ENCODE assay signal across 9 cellular contexts in the genomic region with DNA sequence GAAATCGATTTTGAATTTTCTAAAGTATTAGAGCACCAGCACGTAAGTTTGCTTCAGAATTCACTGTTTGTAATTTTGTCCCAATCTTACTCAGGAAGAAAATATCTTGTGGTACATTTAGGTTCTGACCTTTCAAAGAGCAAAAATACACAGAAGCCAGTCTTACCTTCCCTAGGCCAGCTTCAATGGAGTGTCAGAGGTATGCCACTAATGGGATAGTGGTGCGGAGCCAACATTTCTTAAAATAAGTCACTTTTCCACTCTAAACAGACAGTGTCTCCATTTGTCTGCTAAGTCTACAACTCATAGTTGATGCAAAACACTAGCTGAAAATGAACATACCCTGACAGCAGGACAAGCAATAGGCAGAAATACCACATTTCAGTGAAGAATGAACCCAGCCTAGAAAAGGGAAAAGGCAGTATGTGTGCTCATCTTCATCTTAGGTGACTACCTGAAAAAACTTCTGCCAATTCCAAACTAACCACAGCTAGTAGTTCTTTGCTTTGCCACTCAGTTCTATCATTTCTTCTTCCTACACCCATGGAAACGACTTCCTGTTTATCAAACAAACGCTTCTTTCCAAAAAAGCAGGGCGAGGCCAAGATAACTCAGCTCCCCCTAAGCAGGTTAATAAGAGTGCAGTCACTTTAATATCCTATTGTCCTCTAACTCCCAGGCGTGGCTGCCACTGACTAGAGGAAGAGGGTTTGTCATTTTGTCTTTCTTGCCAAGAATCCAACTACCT.
DNase-seq lines count a peak whose midpoint lies in the region; ATAC-seq and TF ChIP-seq lines count a peak whose summit lies in the region.
"Had no signal": no experiment of that assay in that cellular context is flagged by ENCODE, and none has a peak within 500 bp of the region (broad histone marks: within the 10 kb centered on the region; RNA-seq: fewer than 3 reads in every experiment).

No MANE protein-coding gene starts in this region.

- H3K36me3 ChIP-seq in uterus, result no peaks in the 10 kb centered on the region
- H3K36me3 ChIP-seq: gastrocnemius medialis had no signal

- POLR2A ChIA-PET in activated CD8-positive, alpha-beta T cell treated with anti-CD3 and anti-CD28 coated beads for 36 hours (lab: Charles Lee), result interaction anchor here (0.7 to 3.9 kb wide), 2 partner anchors 12 to 167 kb away, joined by 3 to 22 read pairs; a partner anchor contains a TSS

- ATAC-seq in Right ventricle myocardium inferior (peak; percentile 61), GM18868 (IDR thresholded peaks at IDR 0.05; ENCODE audit: unreplicated experiment) (no peak), HG03520 (IDR thresholded peaks at IDR 0.05; ENCODE audit: unreplicated experiment) (no peak)
- peak; percentile 59 for ATAC-seq in activated CD8-positive, alpha-beta T cell treated with anti-CD3 and anti-CD28 coated beads for 36 hours

- no peak for TF ChIP-seq CTCF in activated CD8-positive, alpha-beta T cell treated with anti-CD3 and anti-CD28 coated beads for 36 hours (IDR thresholded peaks at IDR 0.05)
- TF ChIP-seq CTCF in uterus (IDR thresholded peaks at IDR 0.05), result no peak

- H3K4me1 ChIP-seq in uterus, result peaks cover 7 to 13% of the 10 kb centered on the region in 2 donors

- H3K4me3 Mint-ChIP-seq in activated CD8-positive, alpha-beta T cell treated with anti-CD3 and anti-CD28 coated beads for 36 hours, result peak overlapping the region; percentile 71
- peak overlapping the region; percentile 80 to 92 (median 85) for H3K4me3 Mint-ChIP-seq in immature natural killer cell

- H3K27ac ChIP-seq in uterus, result peak overlapping the region; percentile 54 to 58

- peaks cover 23% of the 10 kb centered on the region for H3K36me3 Mint-ChIP-seq in activated CD8-positive, alpha-beta T cell treated with anti-CD3 and anti-CD28 coated beads for 36 hours (ENCODE audit: low read depth)
- H3K36me3 Mint-ChIP-seq in immature natural killer cell, result peaks cover under 1 to 6% (median 1%) of the 10 kb centered on the region in 3 donors

- no peak for TF ChIP-seq POLR2A in uterus (IDR thresholded peaks at IDR 0.05)

- intact Hi-C loops in Right ventricle myocardium inferior (cut with DNase I) (no loop called here), cardiac septum (cut with DNase I) (no loop called here), uterus (cut with DNase I; ENCODE audit: low total_unique reads) (no loop called here)
- intact Hi-C loops in activated CD8-positive, alpha-beta T cell treated with anti-CD3 and anti-CD28 coated beads for 36 hours (cut with micrococcal nuclease), result loop anchor here (5.0 kb wide), 1 partner anchor 51 kb away; no protein-coding TSS in a partner anchor

- peak overlapping the region; percentile 95 for H3K27ac Mint-ChIP-seq in activated CD8-positive, alpha-beta T cell treated with anti-CD3 and anti-CD28 coated beads for 36 hours
- H3K27ac Mint-ChIP-seq in immature natural killer cell, result peak overlapping the region; percentile 92 to 100 (median 96)

- peak; percentile 69 for DNase-seq in Right ventricle myocardium inferior (ENCODE audit: missing footprints)
- DNase-seq in cardiac septum (ENCODE audit: low spot score), result no peak
- peak; percentile 46 for DNase-seq in activated CD8-positive, alpha-beta T cell treated with anti-CD3 and anti-CD28 coated beads for 36 hours
- peak; percentile 57 to 67 (median 60) for DNase-seq in immature natural killer cell
- peak in 1 of 2 donors; percentile 19 for DNase-seq in uterus
- no peak for DNase-seq in foreskin melanocyte
- DNase-seq: gastrocnemius medialis had no signal

- H3K4me3 ChIP-seq in uterus, result no peak overlapping the region
- H3K4me3 ChIP-seq: gastrocnemius medialis had no signal

- peaks cover 8% of the 10 kb centered on the region for H3K9me3 Mint-ChIP-seq in activated CD8-positive, alpha-beta T cell treated with anti-CD3 and anti-CD28 coated beads for 36 hours
- H3K9me3 Mint-ChIP-seq in immature natural killer cell, result no peaks in the 10 kb centered on the region

- no peaks in the 10 kb centered on the region for H3K9me3 ChIP-seq in uterus
- H3K9me3 ChIP-seq: gastrocnemius medialis had no signal

- no peaks in the 10 kb centered on the region for H3K27me3 ChIP-seq in uterus
- H3K27me3 ChIP-seq: gastrocnemius medialis had no signal

- no peaks in the 10 kb centered on the region for H3K27me3 Mint-ChIP-seq in activated CD8-positive, alpha-beta T cell treated with anti-CD3 and anti-CD28 coated beads for 36 hours
- peaks cover 0 to 6% (median 5%) of the 10 kb centered on the region in 3 donors for H3K27me3 Mint-ChIP-seq in immature natural killer cell (ENCODE audit: low read depth in 3 of 3)

- peaks cover 67% of the 10 kb centered on the region for H3K4me1 Mint-ChIP-seq in activated CD8-positive, alpha-beta T cell treated with anti-CD3 and anti-CD28 coated beads for 36 hours (ENCODE audit: low read depth)
- H3K4me1 Mint-ChIP-seq in immature natural killer cell, result peaks cover 79 to 80% of the 10 kb centered on the region in 2 donors

- CTCF ChIA-PET in activated CD8-positive, alpha-beta T cell treated with anti-CD3 and anti-CD28 coated beads for 36 hours (lab: Charles Lee), result interaction anchor here (1.2 to 3.0 kb wide), 4 partner anchors 95 to 249 kb away, joined by 3 to 11 read pairs (median 4); no protein-coding TSS in a partner anchor

Comparison
In these comparisons a context has a peak if more than half of its experiments do, and no peak if none do; other contexts are left out.
1. DNase-seq: peak in Right ventricle myocardium inferior (single experiment), activated CD8-positive, alpha-beta T cell treated with anti-CD3 and anti-CD28 coated beads for 36 hours (single experiment) and immature natural killer cell (3 of 3); none in cardiac septum (single experiment) and foreskin melanocyte (single experiment).
2. ATAC-seq: peak in Right ventricle myocardium inferior (single experiment) and activated CD8-positive, alpha-beta T cell treated with anti-CD3 and anti-CD28 coated beads for 36 hours (single experiment); none in GM18868 (single experiment) and HG03520 (single experiment).